In the genomic region with DNA sequence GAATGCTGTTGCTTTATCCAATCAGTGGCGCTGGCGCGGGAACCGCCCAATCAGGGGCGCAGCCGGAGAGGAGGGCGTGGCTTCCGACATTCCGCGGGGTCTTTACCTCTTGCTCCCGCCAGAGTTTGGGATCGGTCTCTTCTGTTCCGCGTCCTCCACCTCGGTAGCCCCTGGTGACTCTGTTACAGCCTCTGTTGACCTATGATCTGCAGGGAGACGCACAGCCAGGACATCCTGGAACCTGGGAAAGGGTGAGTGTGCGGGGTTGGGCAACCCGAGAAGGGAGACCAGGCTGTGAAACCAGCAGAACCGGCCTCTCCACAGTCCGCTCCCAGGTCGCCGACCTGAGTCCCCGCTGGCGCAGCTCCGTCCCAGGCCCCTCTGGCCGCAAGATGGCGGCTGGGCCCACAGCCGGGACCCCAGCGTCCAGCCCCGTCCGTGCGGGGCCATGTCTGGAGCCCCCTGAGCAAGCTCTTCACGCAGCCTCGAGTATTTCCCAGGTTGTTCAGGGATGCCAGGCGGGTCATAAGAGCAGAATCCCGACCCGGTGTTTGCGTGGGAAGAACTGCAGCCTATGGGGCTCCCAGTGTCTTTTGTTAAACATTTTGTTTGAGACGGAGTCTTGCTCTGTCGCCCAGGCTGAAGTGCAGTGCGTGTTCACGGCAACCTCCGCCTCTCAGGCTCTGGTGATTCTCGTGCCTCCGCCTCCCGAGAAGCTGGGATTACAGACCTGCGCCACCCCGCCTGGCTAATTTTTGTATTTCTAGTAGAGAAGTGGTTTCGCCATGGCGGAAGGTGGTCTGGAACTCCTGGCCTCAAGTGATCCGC, we compare ENCODE assay signal across 1 cellular context.
A peak's percentile ranks its signal among the peaks of the same experiment; 100 is the strongest.
TF ChIP-seq lines count a peak whose summit lies in the region.

No MANE protein-coding gene starts in this region.

TF ChIP-seq in HEK293, 187 proteins besides CTCF, POLR2A, EP300 and RAD21 (continued from another document):
- TF ChIP-seq, protein P1, sequence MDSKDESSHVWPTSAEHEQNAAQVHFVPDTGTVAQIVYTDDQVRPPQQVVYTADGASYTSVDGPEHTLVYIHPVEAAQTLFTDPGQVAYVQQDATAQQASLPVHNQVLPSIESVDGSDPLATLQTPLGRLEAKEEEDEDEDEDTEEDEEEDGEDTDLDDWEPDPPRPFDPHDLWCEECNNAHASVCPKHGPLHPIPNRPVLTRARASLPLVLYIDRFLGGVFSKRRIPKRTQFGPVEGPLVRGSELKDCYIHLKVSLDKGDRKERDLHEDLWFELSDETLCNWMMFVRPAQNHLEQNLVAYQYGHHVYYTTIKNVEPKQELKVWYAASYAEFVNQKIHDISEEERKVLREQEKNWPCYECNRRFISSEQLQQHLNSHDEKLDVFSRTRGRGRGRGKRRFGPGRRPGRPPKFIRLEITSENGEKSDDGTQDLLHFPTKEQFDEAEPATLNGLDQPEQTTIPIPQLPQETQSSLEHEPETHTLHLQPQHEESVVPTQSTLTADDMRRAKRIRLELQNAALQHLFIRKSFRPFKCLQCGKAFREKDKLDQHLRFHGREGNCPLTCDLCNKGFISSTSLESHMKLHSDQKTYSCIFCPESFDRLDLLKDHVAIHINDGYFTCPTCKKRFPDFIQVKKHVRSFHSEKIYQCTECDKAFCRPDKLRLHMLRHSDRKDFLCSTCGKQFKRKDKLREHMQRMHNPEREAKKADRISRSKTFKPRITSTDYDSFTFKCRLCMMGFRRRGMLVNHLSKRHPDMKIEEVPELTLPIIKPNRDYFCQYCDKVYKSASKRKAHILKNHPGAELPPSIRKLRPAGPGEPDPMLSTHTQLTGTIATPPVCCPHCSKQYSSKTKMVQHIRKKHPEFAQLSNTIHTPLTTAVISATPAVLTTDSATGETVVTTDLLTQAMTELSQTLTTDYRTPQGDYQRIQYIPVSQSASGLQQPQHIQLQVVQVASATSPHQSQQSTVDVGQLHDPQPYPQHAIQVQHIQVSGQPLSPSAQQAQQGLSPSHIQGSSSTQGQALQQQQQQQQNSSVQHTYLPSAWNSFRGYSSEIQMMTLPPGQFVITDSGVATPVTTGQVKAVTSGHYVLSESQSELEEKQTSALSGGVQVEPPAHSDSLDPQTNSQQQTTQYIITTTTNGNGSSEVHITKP (tag by site-specific recombination; IDR thresholded peaks at IDR 0.05): no peak
- TF ChIP-seq SP2 (tag by site-specific recombination; IDR thresholded peaks at IDR 0.05): peak; percentile 68
- TF ChIP-seq GLI2 (tag by site-specific recombination; IDR thresholded peaks at IDR 0.05; ENCODE audit: borderline replicate concordance, low read depth): no peak
- no peak for TF ChIP-seq IKZF3 (tag by site-specific recombination; IDR thresholded peaks at IDR 0.05)
- TF ChIP-seq ZNF624 (tag by site-specific recombination; IDR thresholded peaks at IDR 0.05): no peak
- TF ChIP-seq YY1 (tag by site-specific recombination; IDR thresholded peaks at IDR 0.05): 0 out of 2 replicates have a peak, but pooled peaks have one; percentile 26
- TF ChIP-seq, protein P2, sequence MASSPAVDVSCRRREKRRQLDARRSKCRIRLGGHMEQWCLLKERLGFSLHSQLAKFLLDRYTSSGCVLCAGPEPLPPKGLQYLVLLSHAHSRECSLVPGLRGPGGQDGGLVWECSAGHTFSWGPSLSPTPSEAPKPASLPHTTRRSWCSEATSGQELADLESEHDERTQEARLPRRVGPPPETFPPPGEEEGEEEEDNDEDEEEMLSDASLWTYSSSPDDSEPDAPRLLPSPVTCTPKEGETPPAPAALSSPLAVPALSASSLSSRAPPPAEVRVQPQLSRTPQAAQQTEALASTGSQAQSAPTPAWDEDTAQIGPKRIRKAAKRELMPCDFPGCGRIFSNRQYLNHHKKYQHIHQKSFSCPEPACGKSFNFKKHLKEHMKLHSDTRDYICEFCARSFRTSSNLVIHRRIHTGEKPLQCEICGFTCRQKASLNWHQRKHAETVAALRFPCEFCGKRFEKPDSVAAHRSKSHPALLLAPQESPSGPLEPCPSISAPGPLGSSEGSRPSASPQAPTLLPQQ (tag by site-specific recombination; IDR thresholded peaks at IDR 0.05): peak; percentile 50; the same call in 1 of the 2 replicates
- peak; percentile 94 for TF ChIP-seq ZNF121 (tag by site-specific recombination; IDR thresholded peaks at IDR 0.05)
- TF ChIP-seq KLF8 (tag by site-specific recombination; IDR thresholded peaks at IDR 0.05): 0 out of 2 replicates have a peak, but pooled peaks have one; percentile 34
- TF ChIP-seq, protein P3, sequence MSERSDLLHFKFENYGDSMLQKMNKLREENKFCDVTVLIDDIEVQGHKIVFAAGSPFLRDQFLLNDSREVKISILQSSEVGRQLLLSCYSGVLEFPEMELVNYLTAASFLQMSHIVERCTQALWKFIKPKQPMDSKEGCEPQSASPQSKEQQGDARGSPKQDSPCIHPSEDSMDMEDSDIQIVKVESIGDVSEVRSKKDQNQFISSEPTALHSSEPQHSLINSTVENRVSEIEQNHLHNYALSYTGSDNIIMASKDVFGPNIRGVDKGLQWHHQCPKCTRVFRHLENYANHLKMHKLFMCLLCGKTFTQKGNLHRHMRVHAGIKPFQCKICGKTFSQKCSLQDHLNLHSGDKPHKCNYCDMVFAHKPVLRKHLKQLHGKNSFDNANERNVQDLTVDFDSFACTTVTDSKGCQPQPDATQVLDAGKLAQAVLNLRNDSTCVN (tag by site-specific recombination; optimal IDR thresholded peaks at IDR 0.05): peak; percentile 22
- TF ChIP-seq ZBTB48 (tag by site-specific recombination; IDR thresholded peaks at IDR 0.05): 0 out of 2 replicates have a peak, but pooled peaks have one; percentile 31
- TF ChIP-seq ZNF341 (tag by site-specific recombination; IDR thresholded peaks at IDR 0.05; ENCODE audit: low read depth): peak; percentile 87
- TF ChIP-seq SP3 (tag by site-specific recombination; IDR thresholded peaks at IDR 0.05): 0 out of 2 replicates have a peak, but pooled peaks have one; percentile 15
- TF ChIP-seq MYNN (tag by site-specific recombination; IDR thresholded peaks at IDR 0.05; ENCODE audit: borderline replicate concordance): no peak
- no peak for TF ChIP-seq ZFP3 (tag by site-specific recombination; IDR thresholded peaks at IDR 0.05; ENCODE audit: low read depth)
- no peak for TF ChIP-seq ZNF184 (tag by site-specific recombination; IDR thresholded peaks at IDR 0.05)
